8 cellular contexts compared by ENCODE assay signal in genomic region chr15:40382580-40383456, GRCh38. TPM values are rescaled to one million over a fixed set of nuclear protein-coding genes. Genes with fewer than 3 reads are reported as not detected.
DNase-seq lines count a peak whose midpoint lies in the region; ATAC-seq and FAIRE-seq lines count a peak whose summit lies in the region.

A gene with protein sequence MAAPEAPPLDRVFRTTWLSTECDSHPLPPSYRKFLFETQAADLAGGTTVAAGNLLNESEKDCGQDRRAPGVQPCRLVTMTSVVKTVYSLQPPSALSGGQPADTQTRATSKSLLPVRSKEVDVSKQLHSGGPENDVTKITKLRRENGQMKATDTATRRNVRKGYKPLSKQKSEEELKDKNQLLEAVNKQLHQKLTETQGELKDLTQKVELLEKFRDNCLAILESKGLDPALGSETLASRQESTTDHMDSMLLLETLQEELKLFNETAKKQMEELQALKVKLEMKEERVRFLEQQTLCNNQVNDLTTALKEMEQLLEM (plus strand): TSS chr15:40382721. CDS start chr15:40382836, 115 bp downstream.

- ATAC-seq in GM18499 (IDR thresholded peaks at IDR 0.05; ENCODE audit: insufficient read depth, unreplicated experiment): peak; percentile 87
- ATAC-seq in HG02943 (IDR thresholded peaks at IDR 0.05; ENCODE audit: low read depth, unreplicated experiment): peak; percentile 84
- ATAC-seq in right cardiac atrium: peak; percentile 97 to 98

- 3% methylated on average over 57 of the region's 57 CpGs for WGBS in right cardiac atrium

- DNase-seq in NCI-H187 treated with DMSO at 0.1 percent for 48 hours (lab: John Stamatoyannopoulos, UW): peak; percentile 63
- peak; percentile 67 to 96 (median 88) for DNase-seq in T-helper 2 cell
- DNase-seq in anterior cingulate cortex (lab: John Stamatoyannopoulos, UW): peak in 57 of 58 donors; percentile 37 to 95 (median 80)
- DNase-seq in right cardiac atrium: peak; percentile 92 to 97 (median 95)
- peak; percentile 66 for DNase-seq in pulmonary artery endothelial cell (ENCODE audit: low read depth, low spot score)
- peak; percentile 95 for DNase-seq in urothelium cell line (ENCODE audit: low spot score)

- no peak within 1 kb of the TSS for H3K27ac ChIP-seq in right cardiac atrium (ENCODE audit: low read length)

- intact Hi-C loops in right cardiac atrium (cut with DNase I): no loop called here

- H3K27me3 ChIP-seq in right cardiac atrium (ENCODE audit: control insufficient read depth, insufficient read depth): no peaks in the 10 kb centered on the region

- H3K4me3 ChIP-seq in right cardiac atrium (ENCODE audit: low read length): peak within 1 kb of the TSS; percentile 78

- no peaks in the 10 kb centered on the region for H3K9me3 ChIP-seq in right cardiac atrium (ENCODE audit: control insufficient read depth, low read length)

- H3K4me1 ChIP-seq in right cardiac atrium (ENCODE audit: control insufficient read depth, insufficient read depth, low read length): no peaks in the 10 kb centered on the region

- FAIRE-seq in urothelium cell line (lab: Jason Lieb, UNC): no peak

RNA-seq across cellular contexts. Expression of the gene that starts here (rescaled TPM):
- 1 to 10 TPM; 8.9 to 10.0 (median 9.3) TPM for total RNA-seq in right cardiac atrium
- polyA plus RNA-seq in right cardiac atrium: 9.4 TPM
- total RNA-seq in pulmonary artery endothelial cell: 48.5 and 96.0 TPM in 2 replicates
